1 cellular context compared by ENCODE assay signal in genomic region chr6:125794342-125795137, GRCh38.
TF ChIP-seq lines count a peak whose summit lies in the region.

No MANE protein-coding gene starts in this region.

TF ChIP-seq in GM12878, 131 proteins besides CTCF, POLR2A, EP300 and RAD21:
- TF ChIP-seq, protein P1, sequence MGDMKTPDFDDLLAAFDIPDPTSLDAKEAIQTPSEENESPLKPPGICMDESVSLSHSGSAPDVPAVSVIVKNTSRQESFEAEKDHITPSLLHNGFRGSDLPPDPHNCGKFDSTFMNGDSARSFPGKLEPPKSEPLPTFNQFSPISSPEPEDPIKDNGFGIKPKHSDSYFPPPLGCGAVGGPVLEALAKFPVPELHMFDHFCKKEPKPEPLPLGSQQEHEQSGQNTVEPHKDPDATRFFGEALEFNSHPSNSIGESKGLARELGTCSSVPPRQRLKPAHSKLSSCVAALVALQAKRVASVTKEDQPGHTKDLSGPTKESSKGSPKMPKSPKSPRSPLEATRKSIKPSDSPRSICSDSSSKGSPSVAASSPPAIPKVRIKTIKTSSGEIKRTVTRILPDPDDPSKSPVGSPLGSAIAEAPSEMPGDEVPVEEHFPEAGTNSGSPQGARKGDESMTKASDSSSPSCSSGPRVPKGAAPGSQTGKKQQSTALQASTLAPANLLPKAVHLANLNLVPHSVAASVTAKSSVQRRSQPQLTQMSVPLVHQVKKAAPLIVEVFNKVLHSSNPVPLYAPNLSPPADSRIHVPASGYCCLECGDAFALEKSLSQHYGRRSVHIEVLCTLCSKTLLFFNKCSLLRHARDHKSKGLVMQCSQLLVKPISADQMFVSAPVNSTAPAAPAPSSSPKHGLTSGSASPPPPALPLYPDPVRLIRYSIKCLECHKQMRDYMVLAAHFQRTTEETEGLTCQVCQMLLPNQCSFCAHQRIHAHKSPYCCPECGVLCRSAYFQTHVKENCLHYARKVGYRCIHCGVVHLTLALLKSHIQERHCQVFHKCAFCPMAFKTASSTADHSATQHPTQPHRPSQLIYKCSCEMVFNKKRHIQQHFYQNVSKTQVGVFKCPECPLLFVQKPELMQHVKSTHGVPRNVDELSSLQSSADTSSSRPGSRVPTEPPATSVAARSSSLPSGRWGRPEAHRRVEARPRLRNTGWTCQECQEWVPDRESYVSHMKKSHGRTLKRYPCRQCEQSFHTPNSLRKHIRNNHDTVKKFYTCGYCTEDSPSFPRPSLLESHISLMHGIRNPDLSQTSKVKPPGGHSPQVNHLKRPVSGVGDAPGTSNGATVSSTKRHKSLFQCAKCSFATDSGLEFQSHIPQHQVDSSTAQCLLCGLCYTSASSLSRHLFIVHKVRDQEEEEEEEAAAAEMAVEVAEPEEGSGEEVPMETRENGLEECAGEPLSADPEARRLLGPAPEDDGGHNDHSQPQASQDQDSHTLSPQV (IDR thresholded peaks at IDR 0.05) = no peak
- TF ChIP-seq MLLT1 (IDR thresholded peaks at IDR 0.05) (peak; percentile 50), E2F8 (IDR thresholded peaks at IDR 0.05; ENCODE audit: low read depth, partially characterized antibody) (no peak), ZNF622 (IDR thresholded peaks at IDR 0.05) (no peak), MYB (IDR thresholded peaks at IDR 0.05; ENCODE audit: borderline replicate concordance, low read depth, low read length) (no peak), SMC3 (IDR thresholded peaks at IDR 0.05; ENCODE audit: borderline replicate concordance, low read length) (no peak), SIN3A (IDR thresholded peaks at IDR 0.05; ENCODE audit: low read depth, low read length) (no peak), HDAC6 (IDR thresholded peaks at IDR 0.05; ENCODE audit: unreplicated experiment) (no peak)
